ENCODE assay signal across 17 cellular contexts in the genomic region with DNA sequence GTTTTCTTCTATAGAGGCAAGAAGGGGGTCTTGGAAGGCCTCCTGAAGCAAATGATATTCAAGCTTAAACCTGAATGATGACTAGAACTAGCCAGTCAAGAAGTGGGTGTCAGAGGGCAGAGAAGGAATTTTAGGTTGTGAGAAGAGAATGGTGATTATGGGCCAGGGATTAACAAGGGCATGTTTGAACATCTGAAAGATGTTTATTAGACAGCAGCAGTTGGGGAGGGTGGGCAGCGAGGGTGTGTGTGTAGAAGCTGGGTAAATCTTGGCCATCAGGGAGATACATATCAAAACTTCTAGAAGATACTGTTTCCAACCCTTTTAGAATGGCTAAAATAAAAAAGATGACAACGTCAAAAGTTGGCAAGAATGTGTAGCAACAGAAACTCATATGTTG. TPM values are rescaled to one million over a fixed set of nuclear protein-coding genes. Genes with fewer than 3 reads are reported as not detected.
DNase-seq lines count a peak whose midpoint lies in the region; ATAC-seq and TF ChIP-seq lines count a peak whose summit lies in the region.
"Had no signal": no experiment of that assay in that cellular context is flagged by ENCODE, and none has a peak within 500 bp of the region (broad histone marks: within the 10 kb centered on the region; RNA-seq: fewer than 3 reads in every experiment).

No MANE protein-coding gene starts in this region.

- ATAC-seq in GM21723 (IDR thresholded peaks at IDR 0.05; ENCODE audit: unreplicated experiment): no peak
- ATAC-seq: activated CD8-positive, alpha-beta T cell treated with anti-CD3 and anti-CD28 coated beads, Interleukin-2, amount 10 ng/mL, durations not matched to agents 7 days and 5 days; activated T-helper 17 cell treated with anti-CD3 and anti-CD28 coated beads, Interleukin-2, amount 50 U/mL, for 72 hours had no signal

- TF ChIP-seq CTCF in AG04450 (IDR thresholded peaks at IDR 0.05; ENCODE audit: low read depth, low read length) (no peak), KMS-11 (conservative IDR thresholded peaks at IDR 0.05; ENCODE audit: low read depth, low read length) (no peak), brain microvascular endothelial cell (IDR thresholded peaks at IDR 0.05; ENCODE audit: low read depth, low read length, missing control alignments) (no peak), GM13976 (IDR thresholded peaks at IDR 0.05; ENCODE audit: borderline replicate concordance, control extremely low read depth, extremely low read depth, insufficient read depth, missing control alignments) (no peak), CD14-positive monocyte (IDR thresholded peaks at IDR 0.05) (no peak)

- in situ Hi-C loops in brain microvascular endothelial cell (cut with HindIII; ENCODE audit: low pct_ligation_motif_present, low sequenced_read_pairs) (no loop called here), GM13976 (cut with MboI; ENCODE audit: low sequenced_read_pairs, unreplicated experiment) (no loop called here)

- peaks cover 30 to 34% of the 10 kb centered on the region in 2 donors for H3K36me3 Mint-ChIP-seq in CD14-positive monocyte
- peaks cover 36% of the 10 kb centered on the region for H3K36me3 Mint-ChIP-seq in activated CD4-positive, alpha-beta T cell treated with anti-CD3 and anti-CD28 coated beads, Interleukin-2, amount 10 ng/mL, durations not matched to agents 7 days and 5 days (ENCODE audit: low read depth)

- intact Hi-C loops in CD14-positive monocyte (cut with micrococcal nuclease): no loop called here

- H3K36me3 ChIP-seq in KMS-11 (ENCODE audit: insufficient read depth) (no peaks in the 10 kb centered on the region; the same call in 1 of the 2 replicates), brain microvascular endothelial cell (replicated peaks) (no peaks in the 10 kb centered on the region), mesodermal cell (ENCODE audit: control insufficient read depth, insufficient read depth, low read length) (peaks cover 7% of the 10 kb centered on the region)
- H3K36me3 ChIP-seq: esophagus squamous epithelium, heart right ventricle had no signal

- WGBS in mesodermal cell (ENCODE audit: insufficient coverage in 2 of 2), 2 experiments: 100% methylated on average over 1 of the region's 2 CpGs; no CpG with 5 or more reads in 1 of the 2 experiments

- peaks cover 0 to 1% (median 0%) of the 10 kb centered on the region in 3 donors for H3K27me3 Mint-ChIP-seq in CD14-positive monocyte (ENCODE audit: low read depth in 3 of 3)
- H3K27me3 Mint-ChIP-seq in activated CD4-positive, alpha-beta T cell treated with anti-CD3 and anti-CD28 coated beads, Interleukin-2, amount 10 ng/mL, durations not matched to agents 7 days and 5 days: no peaks in the 10 kb centered on the region
- H3K27me3 Mint-ChIP-seq: activated T-helper 17 cell treated with anti-CD3 and anti-CD28 coated beads, Interleukin-2, amount 50 U/mL, for 72 hours; stimulated activated naive CD8-positive, alpha-beta T cell treated with anti-CD3 and anti-CD28 coated beads, Interleukin-15, Interleukin-2, amounts not matched to agents 100 ng/mL and 50 ng/mL, for 24 hours had no signal

- H3K27ac ChIP-seq in AG04450 (ENCODE audit: low read depth, low read length) (peak overlapping the region; percentile 80), KMS-11 (0 out of 2 replicates have a peak overlapping the region, but pooled peaks have one; percentile 66), brain microvascular endothelial cell (peak overlapping the region; percentile 88), mesodermal cell (ENCODE audit: low read depth, low read length, severe bottlenecking) (peak overlapping the region; percentile 97)
- H3K27ac ChIP-seq: VCaP had no signal

- peaks cover 92% of the 10 kb centered on the region for H3K79me2 ChIP-seq in KMS-11 (ENCODE audit: insufficient read depth, low read depth)

- H2AFZ ChIP-seq in KMS-11 (ENCODE audit: low read depth): no peak overlapping the region

- H3K4me1 ChIP-seq in KMS-11 (ENCODE audit: low read depth, poor library complexity, severe bottlenecking) (peaks cover 90% of the 10 kb centered on the region), mesodermal cell (ENCODE audit: control insufficient read depth, insufficient read depth, low read length, poor library complexity, severe bottlenecking) (peaks cover 69% of the 10 kb centered on the region)

- H3K27me3 ChIP-seq in AG04450 (ENCODE audit: control insufficient read depth, insufficient read depth, low read length) (no peaks in the 10 kb centered on the region), KMS-11 (ENCODE audit: insufficient read depth, low read depth) (no peaks in the 10 kb centered on the region), brain microvascular endothelial cell (replicated peaks) (no peaks in the 10 kb centered on the region)
- H3K27me3 ChIP-seq: esophagus squamous epithelium, heart right ventricle, spleen had no signal

- H3K4me3 ChIP-seq in AG04450 (ENCODE audit: low read depth, low read length): no peak overlapping the region
- H3K4me3 ChIP-seq in KMS-11 (IDR thresholded peaks at IDR 0.05; ENCODE audit: insufficient read depth, low read depth, low read length): no peak overlapping the region
- H3K4me3 ChIP-seq in brain microvascular endothelial cell (ENCODE audit: low read depth, low read length): no peak overlapping the region
- no peak overlapping the region for H3K4me3 ChIP-seq in mesodermal cell (ENCODE audit: extremely low read depth, insufficient read depth, low read length, poor library complexity, severe bottlenecking)
- H3K4me3 ChIP-seq: esophagus squamous epithelium, heart right ventricle, spleen had no signal

- no peak overlapping the region for H3K4me3 Mint-ChIP-seq in CD14-positive monocyte
- no peak overlapping the region for H3K4me3 Mint-ChIP-seq in activated CD4-positive, alpha-beta T cell treated with anti-CD3 and anti-CD28 coated beads, Interleukin-2, amount 10 ng/mL, durations not matched to agents 7 days and 5 days
- H3K4me3 Mint-ChIP-seq: activated CD8-positive, alpha-beta T cell treated with anti-CD3 and anti-CD28 coated beads, Interleukin-2, amount 10 ng/mL, durations not matched to agents 7 days and 5 days; activated T-helper 17 cell treated with anti-CD3 and anti-CD28 coated beads, Interleukin-2, amount 50 U/mL, for 72 hours; stimulated activated naive CD8-positive, alpha-beta T cell treated with anti-CD3 and anti-CD28 coated beads, Interleukin-15, Interleukin-2, amounts not matched to agents 100 ng/mL and 50 ng/mL, for 24 hours had no signal

- DNase-seq in AG04450 (ENCODE audit: low read depth, low spot score): no peak
- no peak for DNase-seq in brain microvascular endothelial cell
- DNase-seq in GM13976 (ENCODE audit: low spot score): no peak
- DNase-seq in CD14-positive monocyte (ENCODE audit: low spot score): no peak
- DNase-seq in activated CD4-positive, alpha-beta T cell treated with anti-CD3 and anti-CD28 coated beads, Interleukin-2, amount 10 ng/mL, durations not matched to agents 7 days and 5 days: no peak
- DNase-seq: activated CD8-positive, alpha-beta T cell treated with anti-CD3 and anti-CD28 coated beads, Interleukin-2, amount 10 ng/mL, durations not matched to agents 7 days and 5 days; esophagus squamous epithelium; heart right ventricle; NCI-H1930; NCI-H526; spleen had no signal

- peaks cover 35% of the 10 kb centered on the region for H3K4me1 Mint-ChIP-seq in CD14-positive monocyte
- H3K4me1 Mint-ChIP-seq in activated CD4-positive, alpha-beta T cell treated with anti-CD3 and anti-CD28 coated beads, Interleukin-2, amount 10 ng/mL, durations not matched to agents 7 days and 5 days: peaks cover 18% of the 10 kb centered on the region

- H3K9ac ChIP-seq in KMS-11: no peak overlapping the region

- H3K27ac Mint-ChIP-seq in CD14-positive monocyte: peak overlapping the region in 3 of 7 donors; percentile 12 to 90 (median 33)
- H3K27ac Mint-ChIP-seq in activated CD4-positive, alpha-beta T cell treated with anti-CD3 and anti-CD28 coated beads, Interleukin-2, amount 10 ng/mL, durations not matched to agents 7 days and 5 days: no peak overlapping the region
- H3K27ac Mint-ChIP-seq: activated CD8-positive, alpha-beta T cell treated with anti-CD3 and anti-CD28 coated beads, Interleukin-2, amount 10 ng/mL, durations not matched to agents 7 days and 5 days; activated T-helper 17 cell treated with anti-CD3 and anti-CD28 coated beads, Interleukin-2, amount 50 U/mL, for 72 hours; stimulated activated naive CD8-positive, alpha-beta T cell treated with anti-CD3 and anti-CD28 coated beads, Interleukin-15, Interleukin-2, amounts not matched to agents 100 ng/mL and 50 ng/mL, for 24 hours had no signal

- CTCF ChIA-PET in AG04450 (lab: Charles Lee): no interaction called here
- CTCF ChIA-PET in activated CD4-positive, alpha-beta T cell treated with anti-CD3 and anti-CD28 coated beads, Interleukin-2, amount 10 ng/mL, durations not matched to agents 7 days and 5 days (lab: Charles Lee): no interaction called here

- H4K20me1 ChIP-seq in KMS-11 (ENCODE audit: insufficient read depth): peaks cover 7% of the 10 kb centered on the region; the same call in 1 of the 2 replicates

- H3K9me3 Mint-ChIP-seq in CD14-positive monocyte: peaks cover 0 to 3% (median 0%) of the 10 kb centered on the region in 7 donors
- H3K9me3 Mint-ChIP-seq in activated CD4-positive, alpha-beta T cell treated with anti-CD3 and anti-CD28 coated beads, Interleukin-2, amount 10 ng/mL, durations not matched to agents 7 days and 5 days: no peaks in the 10 kb centered on the region
- H3K9me3 Mint-ChIP-seq: activated T-helper 17 cell treated with anti-CD3 and anti-CD28 coated beads, Interleukin-2, amount 50 U/mL, for 72 hours; stimulated activated naive CD8-positive, alpha-beta T cell treated with anti-CD3 and anti-CD28 coated beads, Interleukin-15, Interleukin-2, amounts not matched to agents 100 ng/mL and 50 ng/mL, for 24 hours had no signal

- no peaks in the 10 kb centered on the region for H3K9me3 ChIP-seq in AG04450 (ENCODE audit: control insufficient read depth, insufficient read depth, low read length)
- no peaks in the 10 kb centered on the region for H3K9me3 ChIP-seq in mesodermal cell (ENCODE audit: control insufficient read depth, low read length)
- H3K9me3 ChIP-seq: esophagus squamous epithelium, heart right ventricle, spleen had no signal

- no peak overlapping the region for H3K4me2 ChIP-seq in KMS-11

- POLR2A ChIA-PET in AG04450 (lab: Yijun Ruan, JAX): interaction anchor here (0.9 to 2.0 kb wide), 3 partner anchors 15 to 121 kb away, joined by 4 read pairs; no protein-coding TSS in a partner anchor
- POLR2A ChIA-PET in activated CD4-positive, alpha-beta T cell treated with anti-CD3 and anti-CD28 coated beads, Interleukin-2, amount 10 ng/mL, durations not matched to agents 7 days and 5 days (lab: Charles Lee): no interaction called here

RNA-seq across cellular contexts. Expression of gene MAN2A1, which starts 54.5 kb away (rescaled TPM):
- polyA plus RNA-seq in AG04450 (2011; rRNA removed) (40.1 and 55.8 TPM in 2 replicates), CD14-positive monocyte (10 to 100 TPM; 20.1 to 23.0 TPM)
- polyA minus RNA-seq in AG04450 (2011; rRNA and poly(A)+ RNA removed): 41.5 and 71.9 TPM in 2 replicates
- 146 TPM for polyA plus RNA-seq in mesodermal cell (2013, experiment 1 of 2)
- polyA plus RNA-seq in mesodermal cell (2013, experiment 2 of 2): 157 TPM
- 10 to 100 TPM; 39.2 to 45.9 TPM for total RNA-seq in activated CD4-positive, alpha-beta T cell treated with anti-CD3 and anti-CD28 coated beads, Interleukin-2, amount 10 ng/mL, durations not matched to agents 7 days and 5 days
